ENCODE assay signal across 9 cellular contexts in the genomic region with DNA sequence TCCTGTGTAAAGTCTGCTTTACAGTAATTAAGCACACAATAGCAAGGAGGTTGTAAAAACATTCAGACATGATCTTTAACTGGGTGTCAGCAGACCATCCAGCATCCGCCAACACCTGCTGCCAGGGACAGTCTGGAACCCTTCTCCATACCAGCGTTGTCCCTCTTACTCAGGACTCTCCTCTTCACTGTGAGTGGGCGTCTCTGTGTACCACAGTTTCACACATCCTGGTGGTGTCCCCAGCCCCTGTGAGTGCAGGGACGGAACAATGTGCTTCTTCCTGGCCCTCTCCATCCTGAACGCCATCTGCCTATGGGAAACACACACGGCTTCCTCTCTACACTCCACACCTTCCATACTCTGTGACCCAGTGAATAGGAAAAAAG.
DNase-seq lines count a peak whose midpoint lies in the region; ATAC-seq and TF ChIP-seq lines count a peak whose summit lies in the region.
"Had no signal": no experiment of that assay in that cellular context is flagged by ENCODE, and none has a peak within 500 bp of the region (broad histone marks: within the 10 kb centered on the region; RNA-seq: fewer than 3 reads in every experiment).

No MANE protein-coding gene starts in this region.

- 54 to 73% methylated on average over 6 of the region's 6 CpGs for WGBS in esophagus squamous epithelium, 2 donors

- DNase-seq in NCI-H748 (lab: John Stamatoyannopoulos, UW; ENCODE audit: unreplicated experiment): peak; percentile 95
- DNase-seq in NCI-H748 treated with DMSO at 0.1 percent for 48 hours (lab: John Stamatoyannopoulos, UW): no peak
- DNase-seq in NCI-H1092 treated with DMSO at 0.1 percent for 48 hours (lab: John Stamatoyannopoulos, UW): peak; percentile 92
- DNase-seq in choroid plexus epithelial cell (ENCODE audit: low read depth): peak; percentile 4
- DNase-seq in stimulated activated naive CD8-positive, alpha-beta T cell treated with anti-CD3 and anti-CD28 coated beads, Interleukin-15, Interleukin-2, amounts not matched to agents 100 U/mL and 50 U/mL, for 24 hours: peak; percentile 36
- DNase-seq in medulla oblongata (ENCODE audit: extremely low spot score): no peak
- DNase-seq in esophagus squamous epithelium (lab: John Stamatoyannopoulos, UW): no peak

- TF ChIP-seq CTCF in choroid plexus epithelial cell (conservative IDR thresholded peaks at IDR 0.05; ENCODE audit: low read depth, low read length) (no peak), esophagus squamous epithelium (IDR thresholded peaks at IDR 0.05) (no peak)

- no peak for TF ChIP-seq POLR2A in esophagus squamous epithelium (IDR thresholded peaks at IDR 0.05)

- H3K9me3 ChIP-seq in esophagus squamous epithelium: no peaks in the 10 kb centered on the region
- H3K9me3 ChIP-seq: ovary had no signal

- H3K27me3 ChIP-seq in esophagus squamous epithelium: no peaks in the 10 kb centered on the region
- H3K27me3 ChIP-seq: ovary had no signal

- no peak overlapping the region for H3K4me3 ChIP-seq in choroid plexus epithelial cell (ENCODE audit: low read depth, low read length)
- no peak overlapping the region for H3K4me3 ChIP-seq in esophagus squamous epithelium
- H3K4me3 ChIP-seq: ovary had no signal

- H3K36me3 ChIP-seq in esophagus squamous epithelium: peaks cover 0 to 72% (median 6%) of the 10 kb centered on the region in 3 donors
- H3K36me3 ChIP-seq: ovary had no signal

- ATAC-seq in stimulated activated naive CD8-positive, alpha-beta T cell treated with anti-CD3 and anti-CD28 coated beads, Interleukin-15, Interleukin-2, amounts not matched to agents 100 U/mL and 50 U/mL, for 24 hours: peak; percentile 42
- no peak for ATAC-seq in HG03520 (IDR thresholded peaks at IDR 0.05; ENCODE audit: unreplicated experiment)

- intact Hi-C loops in esophagus squamous epithelium (cut with DNase I): no loop called here

- H3K4me1 ChIP-seq in esophagus squamous epithelium: peaks cover 0 to 49% (median 7%) of the 10 kb centered on the region in 3 donors

- H3K27ac ChIP-seq in esophagus squamous epithelium: peak overlapping the region in 2 of 4 donors; percentile 64
- H3K27ac ChIP-seq: ovary had no signal

Comparison
In these comparisons a context has a peak if more than half of its experiments do, and no peak if none do; other contexts are left out.
1. DNase-seq: peak in NCI-H748 (single experiment), NCI-H1092 treated with DMSO at 0.1 percent for 48 hours (single experiment), choroid plexus epithelial cell (single experiment) and stimulated activated naive CD8-positive, alpha-beta T cell treated with anti-CD3 and anti-CD28 coated beads, Interleukin-15, Interleukin-2, amounts not matched to agents 100 U/mL and 50 U/mL, for 24 hours (single experiment); none in NCI-H748 treated with DMSO at 0.1 percent for 48 hours (single experiment), medulla oblongata (single experiment) and esophagus squamous epithelium (single experiment).